Comparison of ENCODE assay signal across 8 cellular contexts in genomic region chr1:6358757-6359567, GRCh38. TPM values are rescaled to one million over a fixed set of nuclear protein-coding genes. Genes with fewer than 3 reads are reported as not detected.
A peak's percentile ranks its signal among the peaks of the same experiment; 100 is the strongest.
DNase-seq lines count a peak whose midpoint lies in the region; ATAC-seq and TF ChIP-seq lines count a peak whose summit lies in the region.

No MANE protein-coding gene starts in this region.

- TF ChIP-seq POLR2A in prostate gland (IDR thresholded peaks at IDR 0.05): no peak

- no peaks in the 10 kb centered on the region for H3K36me3 ChIP-seq in prostate gland

- no peaks in the 10 kb centered on the region for H3K27me3 ChIP-seq in prostate gland (replicated peaks; ENCODE audit: insufficient read depth)

- peak; percentile 44 for ATAC-seq in HG03342 (IDR thresholded peaks at IDR 0.05; ENCODE audit: unreplicated experiment)
- ATAC-seq in GM18870 (IDR thresholded peaks at IDR 0.05; ENCODE audit: unreplicated experiment): no peak

- 20% methylated on average over 11 of the region's 15 CpGs for WGBS in prostate gland

- H3K4me3 ChIP-seq in GM12864 (ENCODE audit: low read depth, low read length): peak overlapping the region; percentile 13
- no peak overlapping the region for H3K4me3 ChIP-seq in fibroblast of mammary gland (ENCODE audit: control insufficient read depth, low read depth, low read length)
- no peak overlapping the region for H3K4me3 ChIP-seq in prostate gland

- peak overlapping the region; percentile 69 to 70 for H3K27ac ChIP-seq in prostate gland

- no peaks in the 10 kb centered on the region for H3K9me3 ChIP-seq in prostate gland

- intact Hi-C loops in prostate gland (cut with DNase I): loop anchor here (5.0 kb wide), 1 partner anchor 243 kb away; the partner anchor contains the start of gene KLHL21

- DNase-seq in GM12864 (ENCODE audit: low read depth) (no peak), fibroblast of mammary gland (ENCODE audit: low read depth) (peak; percentile 53), prostate gland (ENCODE audit: low spot score) (no peak), DMS79 (lab: John Stamatoyannopoulos, UW) (no peak), NCI-H1092 treated with DMSO at 0.1 percent for 48 hours (lab: John Stamatoyannopoulos, UW) (no peak)
- peak; percentile 61 for DNase-seq in activated T-cell treated with anti-CD3 and anti-CD28 coated beads, Interleukin-2, amount 50 U/mL, for 1 hour

- peaks cover 10% of the 10 kb centered on the region for H3K4me1 ChIP-seq in prostate gland (replicated peaks)

- no peak for TF ChIP-seq CTCF in GM12864 (IDR thresholded peaks at IDR 0.05; ENCODE audit: low read depth, low read length, missing control alignments)
- TF ChIP-seq CTCF in fibroblast of mammary gland (conservative IDR thresholded peaks at IDR 0.05; ENCODE audit: control insufficient read depth, insufficient read depth, low read depth, low read length): no peak
- TF ChIP-seq CTCF in prostate gland (IDR thresholded peaks at IDR 0.05): no peak

RNA-seq across cellular contexts. Expression of gene ACOT7, which starts 34.6 kb away (rescaled TPM):
- total RNA-seq in prostate gland: 10 to 100 TPM; 16.9 to 24.9 TPM

Comparison
In these comparisons a context has a peak if more than half of its experiments do, and no peak if none do; other contexts are left out.
1. DNase-seq: peak in activated T-cell treated with anti-CD3 and anti-CD28 coated beads, Interleukin-2, amount 50 U/mL, for 1 hour (single experiment) and fibroblast of mammary gland (single experiment); none in GM12864 (single experiment), prostate gland (single experiment), DMS79 (single experiment) and NCI-H1092 treated with DMSO at 0.1 percent for 48 hours (single experiment).